Comparison of ENCODE assay signal across 25 cellular contexts in the genomic region with DNA sequence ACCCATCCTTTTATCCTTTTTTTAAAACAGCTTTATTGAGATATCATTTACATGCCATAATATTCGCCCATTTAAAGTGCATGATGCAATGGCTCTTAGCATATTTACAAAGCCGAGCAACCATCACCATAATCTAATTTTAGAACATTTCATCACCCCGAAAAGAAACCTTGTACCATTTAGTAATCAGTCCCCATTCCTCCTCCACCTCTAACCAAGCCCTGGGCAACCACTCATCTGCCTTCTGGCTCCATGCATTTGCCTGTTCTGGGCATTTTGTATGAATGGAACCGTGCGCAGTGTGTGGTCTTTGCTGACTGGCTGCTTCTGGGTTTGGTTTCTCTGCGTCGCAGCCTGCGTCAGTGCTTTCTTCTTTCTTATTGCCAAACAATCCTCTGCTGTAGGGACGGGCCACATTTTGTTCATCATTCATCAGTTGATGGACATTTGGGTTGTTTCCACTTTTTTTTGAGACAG. TPM values are rescaled to one million over a fixed set of nuclear protein-coding genes. Genes with fewer than 3 reads are reported as not detected.
DNase-seq lines count a peak whose midpoint lies in the region; ATAC-seq and TF ChIP-seq lines count a peak whose summit lies in the region.
"Had no signal": no experiment of that assay in that cellular context is flagged by ENCODE, and none has a peak within 500 bp of the region (broad histone marks: within the 10 kb centered on the region; RNA-seq: fewer than 3 reads in every experiment).

No MANE protein-coding gene starts in this region.

- TF ChIP-seq CTCF in AG10803 (conservative IDR thresholded peaks at IDR 0.05; ENCODE audit: low read length) (no peak), HEK293 (tag by site-specific recombination; IDR thresholded peaks at IDR 0.05) (no peak), heart right ventricle (IDR thresholded peaks at IDR 0.05) (no peak), smooth muscle cell (IDR thresholded peaks at IDR 0.05; ENCODE audit: borderline replicate concordance, insufficient read depth, poor library complexity, severe bottlenecking) (no peak)

- H3K9me3 Mint-ChIP-seq in stimulated activated effector memory CD8-positive, alpha-beta T cell treated with anti-CD3 and anti-CD28 coated beads, Interleukin-12 subunit alpha, Interleukin-12 subunit beta, amount 100 ng/mL, for 72 hours = peaks cover 4% of the 10 kb centered on the region

- no peaks in the 10 kb centered on the region for H4K20me1 ChIP-seq in smooth muscle cell (ENCODE audit: low read depth)

- intact Hi-C loops in heart right ventricle (cut with DNase I) = no loop called here

- no peaks in the 10 kb centered on the region for H3F3A ChIP-seq in smooth muscle cell (ENCODE audit: low read depth)

- DNase-seq in AG10803 (ENCODE audit: low read depth) = peak; percentile 32
- peak; percentile 64 to 71 for DNase-seq in NOMO-1 (lab: John Stamatoyannopoulos, UW; ENCODE audit: unreplicated experiment in 2 of 2)
- DNase-seq in heart right ventricle = no peak
- no peak for DNase-seq in smooth muscle cell (lab: John Stamatoyannopoulos, UW; ENCODE audit: unreplicated experiment)
- DNase-seq in stimulated activated effector memory CD8-positive, alpha-beta T cell treated with anti-CD3 and anti-CD28 coated beads, Interleukin-12 subunit alpha, Interleukin-12 subunit beta, amount 100 ng/mL, for 72 hours (ENCODE audit: low spot score in 2 of 2) = no peak
- DNase-seq in COLO668 (lab: John Stamatoyannopoulos, UW; ENCODE audit: unreplicated experiment) = no peak
- DNase-seq: activated gamma-delta T cell treated with Interleukin-2 at 50 U/mL for 16 hours; brain microvascular endothelial cell; immature natural killer cell; left lung; naive thymus-derived CD4-positive, alpha-beta T cell; NCI-H748 treated with DMSO at 0.1 percent for 48 hours; PC-9; retina; stimulated activated CD4-positive, alpha-beta T cell treated with anti-CD3 and anti-CD28 coated beads, Interleukin-4, amount 100 ng/mL, for 24 hours; stimulated activated naive CD4-positive, alpha-beta T cell treated with Interleukin-2 at 50 U/mL for 16 hours; testis had no signal

- no peaks in the 10 kb centered on the region for H3K36me3 Mint-ChIP-seq in stimulated activated effector memory CD8-positive, alpha-beta T cell treated with anti-CD3 and anti-CD28 coated beads, Interleukin-12 subunit alpha, Interleukin-12 subunit beta, amount 100 ng/mL, for 72 hours

- H3K4me1 ChIP-seq in HEK293 (ENCODE audit: control insufficient read depth, insufficient read depth, low read length) (no peaks in the 10 kb centered on the region), heart right ventricle (peaks cover 0 to 8% (median 0%) of the 10 kb centered on the region in 9 donors), smooth muscle cell (ENCODE audit: low read depth) (no peaks in the 10 kb centered on the region)
- H3K4me1 ChIP-seq: left lung, testis, vagina had no signal

- H3K9ac ChIP-seq in smooth muscle cell (ENCODE audit: low read depth) = no peak overlapping the region

- H3K27me3 ChIP-seq in heart right ventricle (peaks cover 0 to 26% (median 0%) of the 10 kb centered on the region in 7 donors), smooth muscle cell (ENCODE audit: low read depth) (no peaks in the 10 kb centered on the region)
- H3K27me3 ChIP-seq: brain microvascular endothelial cell, testis, vagina had no signal

- ATAC-seq in heart right ventricle = peak in 6 of 8 donors; percentile 60 to 82 (median 77)
- ATAC-seq in stimulated activated effector memory CD8-positive, alpha-beta T cell treated with anti-CD3 and anti-CD28 coated beads, Interleukin-12 subunit alpha, Interleukin-12 subunit beta, amount 100 ng/mL, for 72 hours = no peak
- ATAC-seq: left lung; naive thymus-derived CD4-positive, alpha-beta T cell had no signal

- H3K4me1 Mint-ChIP-seq in stimulated activated effector memory CD8-positive, alpha-beta T cell treated with anti-CD3 and anti-CD28 coated beads, Interleukin-12 subunit alpha, Interleukin-12 subunit beta, amount 100 ng/mL, for 72 hours = peaks cover 20% of the 10 kb centered on the region
- H3K4me1 Mint-ChIP-seq: immature natural killer cell had no signal

- CTCF ChIA-PET in HEK293 (lab: Yijun Ruan, JAX) = interaction anchor here (0.8 kb wide), 1 partner anchor 326 kb away, joined by 6 read pairs; no protein-coding TSS in a partner anchor

- H3K4me3 ChIP-seq in AG10803 (ENCODE audit: low read length) = no peak overlapping the region
- H3K4me3 ChIP-seq in HEK293 (ENCODE audit: low read depth, low read length) = no peak overlapping the region
- H3K4me3 ChIP-seq in heart right ventricle = no peak overlapping the region
- H3K4me3 ChIP-seq in smooth muscle cell = no peak overlapping the region
- H3K4me3 ChIP-seq: hepatocyte, left lung, PC-9, SK-N-MC, testis, vagina had no signal

- H3K4me2 ChIP-seq in smooth muscle cell = no peak overlapping the region
- H3K4me2 ChIP-seq: hepatocyte, PC-9 had no signal

- no peaks in the 10 kb centered on the region for H3K36me3 ChIP-seq in HEK293 (ENCODE audit: control insufficient read depth in 2 of 2, insufficient read depth in 1 of 2, low read length in 2 of 2)
- no peaks in the 10 kb centered on the region for H3K36me3 ChIP-seq in heart right ventricle
- no peaks in the 10 kb centered on the region for H3K36me3 ChIP-seq in smooth muscle cell (ENCODE audit: low read depth)
- H3K36me3 ChIP-seq: brain microvascular endothelial cell, left lung, vagina had no signal

- WGBS in heart right ventricle, 2 donors = 77% methylated on average over 9 of the region's 9 CpGs
- WGBS in smooth muscle cell (ENCODE audit: low lambda C conversion rate) = 92% methylated on average over 9 of the region's 9 CpGs

- H3K27ac ChIP-seq in HEK293 (ENCODE audit: extremely low read depth, low read depth, low read length) = no peak overlapping the region
- peak overlapping the region in 3 of 10 donors; percentile 31 to 61 (median 40) for H3K27ac ChIP-seq in heart right ventricle
- no peak overlapping the region for H3K27ac ChIP-seq in smooth muscle cell (ENCODE audit: low read depth)
- H3K27ac ChIP-seq: brain microvascular endothelial cell, C4-2B, epithelial cell of prostate, hepatocyte, left lung, PC-9, SK-N-MC, testis, vagina had no signal

- H3K27ac Mint-ChIP-seq in stimulated activated effector memory CD8-positive, alpha-beta T cell treated with anti-CD3 and anti-CD28 coated beads, Interleukin-12 subunit alpha, Interleukin-12 subunit beta, amount 100 ng/mL, for 72 hours = no peak overlapping the region
- H3K27ac Mint-ChIP-seq: immature natural killer cell; naive thymus-derived CD4-positive, alpha-beta T cell; T-helper 1 cell treated with Interleukin-12 subunit alpha and Interleukin-12 subunit beta and Interleukin-4 antibody, amounts not matched to agents 30 μg/mL and 1 μg/mL, for 36 hours had no signal

- POLR2A ChIA-PET in HEK293 (lab: Yijun Ruan, JAX) = no interaction called here

- H3K9me3 ChIP-seq in HEK293 (ENCODE audit: control insufficient read depth, insufficient read depth, low read depth, low read length) = no peaks in the 10 kb centered on the region
- H3K9me3 ChIP-seq in heart right ventricle = peaks cover 0 to 23% (median 0%) of the 10 kb centered on the region in 11 donors
- H3K9me3 ChIP-seq in smooth muscle cell (replicated peaks; ENCODE audit: low read depth) = no peaks in the 10 kb centered on the region
- H3K9me3 ChIP-seq: testis, vagina had no signal

- no peak overlapping the region for H3K4me3 Mint-ChIP-seq in stimulated activated effector memory CD8-positive, alpha-beta T cell treated with anti-CD3 and anti-CD28 coated beads, Interleukin-12 subunit alpha, Interleukin-12 subunit beta, amount 100 ng/mL, for 72 hours
- H3K4me3 Mint-ChIP-seq: immature natural killer cell; T-helper 1 cell treated with Interleukin-12 subunit alpha and Interleukin-12 subunit beta and Interleukin-4 antibody, amounts not matched to agents 30 μg/mL and 1 μg/mL, for 36 hours had no signal

- H3K79me2 ChIP-seq in smooth muscle cell (ENCODE audit: low read depth) = no peaks in the 10 kb centered on the region
- H3K79me2 ChIP-seq: hepatocyte had no signal

- no peak overlapping the region for H2AFZ ChIP-seq in smooth muscle cell (ENCODE audit: low read depth)
- H2AFZ ChIP-seq: hepatocyte, PC-9 had no signal

TF ChIP-seq in HEK293, 187 proteins besides CTCF, POLR2A, EP300 and RAD21 (continues in another document):
- TF ChIP-seq SP7 (tag by site-specific recombination; IDR thresholded peaks at IDR 0.05) (no peak), ZNF140 (tag by site-specific recombination; IDR thresholded peaks at IDR 0.05) (no peak), ZNF677 (tag by site-specific recombination; IDR thresholded peaks at IDR 0.05) (no peak), MYNN (tag by site-specific recombination; IDR thresholded peaks at IDR 0.05; ENCODE audit: borderline replicate concordance) (no peak), FEZF1 (tag by site-specific recombination; IDR thresholded peaks at IDR 0.05) (peak; percentile 15; the same call in 1 of the 2 replicates)

RNA-seq across cellular contexts. Expression of a gene that starts 10.2 kb away (rescaled TPM):
- total RNA-seq in heart right ventricle = 1,000 to 10,000 TPM; 1,074 to 1,437 (median 1,307) TPM
- 1,000 to 10,000 TPM in 1 of 2 donors, 100 to 1,000 TPM in 1; 881 to 1,465 TPM for polyA plus RNA-seq in heart right ventricle
- 1.8 and 5.1 TPM in 2 replicates for total RNA-seq in smooth muscle cell
- 2.1 and 7.7 TPM in 2 replicates for polyA plus RNA-seq in smooth muscle cell
- total RNA-seq: osteoblast had no signal
- polyA plus RNA-seq: immature natural killer cell had no signal

RNA-seq across cellular contexts. Expression of a gene that starts 11.4 kb away (rescaled TPM):
- 100 to 1,000 TPM; 186 to 433 (median 269) TPM for total RNA-seq in heart right ventricle
- polyA plus RNA-seq in heart right ventricle = 100 to 1,000 TPM; 261 to 324 TPM
- 97.7 and 118 TPM in 2 replicates for total RNA-seq in smooth muscle cell
- 365 and 418 TPM in 2 replicates for polyA plus RNA-seq in smooth muscle cell

RNA-seq across cellular contexts. Expression of a gene that starts 28.1 kb away (rescaled TPM):
- total RNA-seq in heart right ventricle (under 1 TPM in 2 of 10 donors, not detected in 8; 0.06 to 0.28 TPM), smooth muscle cell (0.09 TPM in 1 of 2 replicates, not detected in the other)
- polyA plus RNA-seq in heart right ventricle (under 1 TPM in 1 of 2 donors, not detected in 1; 0.03 TPM), smooth muscle cell (0.05 and 0.15 TPM in 2 replicates)
- total RNA-seq: osteoblast had no signal

RNA-seq across cellular contexts. Expression of a gene that starts 36.7 kb away (rescaled TPM):
- total RNA-seq in heart right ventricle = 1 to 10 TPM in 3 of 10 donors, under 1 TPM in 1, not detected in 6; 0.26 to 3.8 (median 1.9) TPM
- polyA plus RNA-seq in heart right ventricle = under 1 TPM in 1 of 2 donors, not detected in 1; 0.03 TPM
- 1.5 and 5.1 TPM in 2 replicates for total RNA-seq in smooth muscle cell
- 1.8 and 5.7 TPM in 2 replicates for polyA plus RNA-seq in smooth muscle cell
- total RNA-seq: left lung, PC-9 had no signal
- polyA plus RNA-seq: naive thymus-derived CD4-positive, alpha-beta T cell had no signal

RNA-seq across cellular contexts. Expression of a gene that starts 38.4 kb away (rescaled TPM):
- total RNA-seq in heart right ventricle = not detected
- polyA plus RNA-seq in heart right ventricle = not detected
- total RNA-seq in smooth muscle cell = not detected in 2 replicates
- 0.19 TPM in 1 of 2 replicates, not detected in the other for polyA plus RNA-seq in smooth muscle cell
- total RNA-seq: hepatocyte, left lung, osteoblast, vagina had no signal
- polyA plus RNA-seq: hepatocyte; immature natural killer cell; naive thymus-derived CD4-positive, alpha-beta T cell had no signal

Comparison
In these comparisons a context has a peak if more than half of its experiments do, and no peak if none do; other contexts are left out.
1. DNase-seq: peak in AG10803 (single experiment) and NOMO-1 (2 of 2); none in heart right ventricle (0 of 2), smooth muscle cell (single experiment), stimulated activated effector memory CD8-positive, alpha-beta T cell treated with anti-CD3 and anti-CD28 coated beads, Interleukin-12 subunit alpha, Interleukin-12 subunit beta, amount 100 ng/mL, for 72 hours (0 of 2) and COLO668 (single experiment).
2. RNA of a gene that starts 10.2 kb away (total RNA-seq): 1,074 to 1,437 TPM in heart right ventricle; 1.8 to 5.1 TPM in smooth muscle cell; every median in the first group is over 100 times any median in the second.